In the genomic region with DNA sequence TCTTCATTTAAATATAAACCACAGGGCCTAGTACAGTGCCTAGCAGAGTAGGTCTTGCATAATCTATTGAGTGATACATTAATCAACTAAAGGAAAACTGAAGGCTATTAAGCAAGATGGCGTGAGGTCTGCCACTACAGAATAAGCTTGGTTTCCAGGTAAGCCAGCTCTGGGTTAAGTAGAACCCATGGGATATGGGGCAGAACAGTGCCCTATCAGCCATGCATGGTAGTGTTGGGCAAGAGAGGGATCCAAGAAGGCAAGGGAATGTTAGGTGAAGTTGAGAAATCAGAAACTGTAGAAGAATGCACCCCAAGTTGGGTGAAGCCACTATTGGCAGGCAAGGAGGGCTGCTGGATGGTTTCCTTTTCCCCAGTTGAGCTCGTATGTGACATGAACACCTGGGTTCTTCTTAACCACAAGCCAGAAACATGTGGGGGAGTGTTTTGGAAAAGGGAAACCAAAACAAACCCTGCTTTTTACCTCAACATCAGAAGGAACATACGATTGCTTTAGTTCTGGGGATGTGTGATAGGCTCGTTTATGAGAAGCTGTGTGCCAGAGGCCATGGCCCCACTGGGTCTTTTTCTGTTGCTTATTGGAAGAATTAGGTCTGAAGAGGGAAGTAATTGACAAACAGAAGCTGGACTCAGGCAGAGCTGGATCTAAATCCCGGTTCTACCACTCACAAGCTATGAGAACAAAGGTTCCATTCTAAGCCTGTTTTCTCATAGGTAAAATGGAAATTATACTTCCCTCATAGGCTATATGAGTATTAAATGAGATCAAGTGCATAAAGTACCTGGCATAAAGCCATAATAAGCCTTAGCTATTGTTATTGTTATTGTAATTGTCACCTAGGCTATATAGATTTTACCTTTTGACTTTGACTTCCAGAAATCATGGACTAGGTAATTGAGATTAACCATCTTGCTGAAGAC, we compare ENCODE assay signal across 9 cellular contexts. TPM values are rescaled to one million over a fixed set of nuclear protein-coding genes. Genes with fewer than 3 reads are reported as not detected.
DNase-seq lines count a peak whose midpoint lies in the region; ATAC-seq and TF ChIP-seq lines count a peak whose summit lies in the region.
"Had no signal": no experiment of that assay in that cellular context is flagged by ENCODE, and none has a peak within 500 bp of the region (broad histone marks: within the 10 kb centered on the region; RNA-seq: fewer than 3 reads in every experiment).

No MANE protein-coding gene starts in this region.

- H3K36me3 Mint-ChIP-seq in activated CD8-positive, alpha-beta memory T cell treated with anti-CD3 and anti-CD28 coated beads, Interleukin-2, amount 10 ng/mL, durations not matched to agents 7 days and 5 days, result peaks cover 87% of the 10 kb centered on the region
- H3K36me3 Mint-ChIP-seq in effector memory CD8-positive, alpha-beta T cell (ENCODE audit: insufficient read depth), result peaks cover 24% of the 10 kb centered on the region
- H3K36me3 Mint-ChIP-seq in stimulated activated naive CD8-positive, alpha-beta T cell treated with anti-CD3 and anti-CD28 coated beads, Interleukin-15, Interleukin-2, amounts not matched to agents 100 ng/mL and 50 ng/mL, for 24 hours (ENCODE audit: low read depth), result peaks cover 74% of the 10 kb centered on the region

- CTCF ChIA-PET in activated CD8-positive, alpha-beta memory T cell treated with anti-CD3 and anti-CD28 coated beads, Interleukin-2, amount 10 ng/mL, durations not matched to agents 7 days and 5 days (lab: Charles Lee), result interaction anchor here (0.8 to 2.5 kb wide), 14 partner anchors 11 to 298 kb away, joined by 3 to 13 read pairs (median 4); partner anchors contain the start of gene NEDD9

- TF ChIP-seq CTCF in NB4 (IDR thresholded peaks at IDR 0.05; ENCODE audit: low read depth, low read length), result no peak

- DNase-seq in activated CD8-positive, alpha-beta memory T cell treated with anti-CD3 and anti-CD28 coated beads, Interleukin-2, amount 10 ng/mL, durations not matched to agents 7 days and 5 days, result peak; percentile 78
- DNase-seq in activated CD8-positive, alpha-beta memory T cell treated with anti-CD3 and anti-CD28 coated beads, Interleukin-2, amount 50 U/mL, for 4 hours, result no peak
- DNase-seq in NB4 (ENCODE audit: low read depth) (peak; percentile 31), NCI-H1092 (lab: John Stamatoyannopoulos, UW) (no peak), NCI-H1417 (lab: John Stamatoyannopoulos, UW) (no peak)
- DNase-seq in effector memory CD8-positive, alpha-beta T cell, result peak; percentile 29 to 34 (median 29)
- DNase-seq: stimulated activated CD4-positive, alpha-beta T cell treated with anti-CD3 and anti-CD28 coated beads, Interleukin-2, amount 100 ng/mL, for 48 hours had no signal

- H3K4me3 Mint-ChIP-seq in activated CD8-positive, alpha-beta memory T cell treated with anti-CD3 and anti-CD28 coated beads, Interleukin-2, amount 10 ng/mL, durations not matched to agents 7 days and 5 days, result peak overlapping the region; percentile 20
- peak overlapping the region; percentile 58 to 64 for H3K4me3 Mint-ChIP-seq in effector memory CD8-positive, alpha-beta T cell
- peak overlapping the region; percentile 28 for H3K4me3 Mint-ChIP-seq in stimulated activated naive CD8-positive, alpha-beta T cell treated with anti-CD3 and anti-CD28 coated beads, Interleukin-15, Interleukin-2, amounts not matched to agents 100 ng/mL and 50 ng/mL, for 24 hours

- no peaks in the 10 kb centered on the region for H3K27me3 Mint-ChIP-seq in activated CD8-positive, alpha-beta memory T cell treated with anti-CD3 and anti-CD28 coated beads, Interleukin-2, amount 10 ng/mL, durations not matched to agents 7 days and 5 days
- H3K27me3 Mint-ChIP-seq in effector memory CD8-positive, alpha-beta T cell, result no peaks in the 10 kb centered on the region
- no peaks in the 10 kb centered on the region for H3K27me3 Mint-ChIP-seq in stimulated activated naive CD8-positive, alpha-beta T cell treated with anti-CD3 and anti-CD28 coated beads, Interleukin-15, Interleukin-2, amounts not matched to agents 100 ng/mL and 50 ng/mL, for 24 hours

- peak; percentile 82 for ATAC-seq in activated CD8-positive, alpha-beta memory T cell treated with anti-CD3 and anti-CD28 coated beads, Interleukin-2, amount 10 ng/mL, durations not matched to agents 7 days and 5 days
- peak; percentile 83 for ATAC-seq in effector memory CD8-positive, alpha-beta T cell (replicated peaks)
- no peak for ATAC-seq in GM18873 (IDR thresholded peaks at IDR 0.05; ENCODE audit: low FRiP score, unreplicated experiment)

- H3K9me3 Mint-ChIP-seq in activated CD8-positive, alpha-beta memory T cell treated with anti-CD3 and anti-CD28 coated beads, Interleukin-2, amount 10 ng/mL, durations not matched to agents 7 days and 5 days (ENCODE audit: low read depth), result no peaks in the 10 kb centered on the region
- no peaks in the 10 kb centered on the region for H3K9me3 Mint-ChIP-seq in effector memory CD8-positive, alpha-beta T cell
- H3K9me3 Mint-ChIP-seq in stimulated activated naive CD8-positive, alpha-beta T cell treated with anti-CD3 and anti-CD28 coated beads, Interleukin-15, Interleukin-2, amounts not matched to agents 100 ng/mL and 50 ng/mL, for 24 hours, result no peaks in the 10 kb centered on the region

- no peak for TF ChIP-seq POLR2A in NB4 (IDR thresholded peaks at IDR 0.05; ENCODE audit: extremely low read depth, insufficient read length)

- peaks cover 75% of the 10 kb centered on the region for H3K4me1 Mint-ChIP-seq in activated CD8-positive, alpha-beta memory T cell treated with anti-CD3 and anti-CD28 coated beads, Interleukin-2, amount 10 ng/mL, durations not matched to agents 7 days and 5 days
- H3K4me1 Mint-ChIP-seq in effector memory CD8-positive, alpha-beta T cell (ENCODE audit: low read depth in 2 of 2), result peaks cover 44 to 69% of the 10 kb centered on the region in 2 donors
- H3K4me1 Mint-ChIP-seq in stimulated activated naive CD8-positive, alpha-beta T cell treated with anti-CD3 and anti-CD28 coated beads, Interleukin-15, Interleukin-2, amounts not matched to agents 100 ng/mL and 50 ng/mL, for 24 hours (ENCODE audit: low read depth), result peaks cover 63% of the 10 kb centered on the region

- peak overlapping the region; percentile 90 for H3K27ac Mint-ChIP-seq in activated CD8-positive, alpha-beta memory T cell treated with anti-CD3 and anti-CD28 coated beads, Interleukin-2, amount 10 ng/mL, durations not matched to agents 7 days and 5 days
- H3K27ac Mint-ChIP-seq in effector memory CD8-positive, alpha-beta T cell, result peak overlapping the region; percentile 94 to 97
- H3K27ac Mint-ChIP-seq in stimulated activated naive CD8-positive, alpha-beta T cell treated with anti-CD3 and anti-CD28 coated beads, Interleukin-15, Interleukin-2, amounts not matched to agents 100 ng/mL and 50 ng/mL, for 24 hours, result peak overlapping the region; percentile 81

- H3K4me3 ChIP-seq in NB4 (ENCODE audit: low read depth, low read length), result no peak overlapping the region

RNA-seq across cellular contexts. Expression of gene NEDD9, which starts 33.5 kb away (rescaled TPM):
- 100 to 1,000 TPM in 1 of 2 experiments, 10 to 100 TPM in 1; 84.5 to 114 TPM for total RNA-seq in activated CD8-positive, alpha-beta memory T cell treated with anti-CD3 and anti-CD28 coated beads, Interleukin-2, amount 10 ng/mL, durations not matched to agents 7 days and 5 days

Comparison
In these comparisons a context has a peak if more than half of its experiments do, and no peak if none do; other contexts are left out.
1. DNase-seq: peak in activated CD8-positive, alpha-beta memory T cell treated with anti-CD3 and anti-CD28 coated beads, Interleukin-2, amount 10 ng/mL, durations not matched to agents 7 days and 5 days (single experiment), NB4 (single experiment) and effector memory CD8-positive, alpha-beta T cell (3 of 3); none in activated CD8-positive, alpha-beta memory T cell treated with anti-CD3 and anti-CD28 coated beads, Interleukin-2, amount 50 U/mL, for 4 hours (single experiment), NCI-H1092 (single experiment) and NCI-H1417 (0 of 3).
2. Peak in every context shown above with its lines, with median percentiles within 50 percentile points of each other: H3K27ac Mint-ChIP-seq and H3K4me3 Mint-ChIP-seq.